In genomic region chr6:87670707-87671106, GRCh38 we compare ENCODE assay signal across 13 cellular contexts. TPM values are rescaled to one million over a fixed set of nuclear protein-coding genes. Genes with fewer than 3 reads are reported as not detected.
DNase-seq lines count a peak whose midpoint lies in the region; ATAC-seq and TF ChIP-seq lines count a peak whose summit lies in the region.
"Had no signal": no experiment of that assay in that cellular context is flagged by ENCODE, and none has a peak within 500 bp of the region (broad histone marks: within the 10 kb centered on the region; RNA-seq: fewer than 3 reads in every experiment).

No MANE protein-coding gene starts in this region.

- peak overlapping the region; percentile 1 to 82 (median 58) for H3K27ac Mint-ChIP-seq in CD4-positive, alpha-beta memory T cell
- peak overlapping the region; percentile 3; the same call in 1 of the 2 replicates for H3K27ac Mint-ChIP-seq in HFFc6
- peak overlapping the region in 3 of 5 experiments; percentile 3 to 65 (median 10) for H3K27ac Mint-ChIP-seq in brain
- peak overlapping the region; percentile 40 to 58 for H3K27ac Mint-ChIP-seq in natural killer cell treated with Interleukin-12 subunit alpha and Interleukin-12 subunit beta and Interleukin-15 and Interleukin-18, amount 100 ng/mL, for 72 hours

- H3K36me3 Mint-ChIP-seq in CD4-positive, alpha-beta memory T cell, result peaks cover 34 to 52% of the 10 kb centered on the region in 2 donors
- peaks cover 45% of the 10 kb centered on the region for H3K36me3 Mint-ChIP-seq in HFFc6 (ENCODE audit: low read depth)
- peaks cover 54% of the 10 kb centered on the region for H3K36me3 Mint-ChIP-seq in brain
- peaks cover 25% of the 10 kb centered on the region for H3K36me3 Mint-ChIP-seq in natural killer cell treated with Interleukin-12 subunit alpha and Interleukin-12 subunit beta and Interleukin-15 and Interleukin-18, amount 100 ng/mL, for 72 hours

- POLR2A ChIA-PET in CD4-positive, alpha-beta memory T cell (lab: Charles Lee; ENCODE audit: partially characterized antibody), result interaction anchor here (0.7 kb wide), 1 partner anchor 17 kb away, joined by 3 read pairs; no protein-coding TSS in a partner anchor

- H3K36me3 ChIP-seq in CD4-positive, alpha-beta memory T cell (ENCODE audit: insufficient read depth, low read length), result peaks cover 8% of the 10 kb centered on the region
- H3K36me3 ChIP-seq in HAP-1 (replicated peaks), result peaks cover 63% of the 10 kb centered on the region

- no peaks in the 10 kb centered on the region for H3K9me3 ChIP-seq in CD4-positive, alpha-beta memory T cell (ENCODE audit: control insufficient read depth in 1 of 2, low read length in 2 of 2)
- no peaks in the 10 kb centered on the region for H3K9me3 ChIP-seq in HAP-1

- H3K4me3 ChIP-seq in CD4-positive, alpha-beta memory T cell (ENCODE audit: low read length in 2 of 2), result no peak overlapping the region
- no peak overlapping the region for H3K4me3 ChIP-seq in HAP-1
- H3K4me3 ChIP-seq: skin epidermis had no signal

- peaks cover 7% of the 10 kb centered on the region for H3K4me1 ChIP-seq in CD4-positive, alpha-beta memory T cell (ENCODE audit: insufficient read depth, low read length)
- H3K4me1 ChIP-seq in HAP-1, result peaks cover 5% of the 10 kb centered on the region; the same call in 1 of the 2 replicates

- in situ Hi-C loops in HAP-1 (cut with MboI; ENCODE audit: low sequenced_read_pairs), result no loop called here

- H3K27ac ChIP-seq in CD4-positive, alpha-beta memory T cell (ENCODE audit: low read depth, low read length), result no peak overlapping the region
- H3K27ac ChIP-seq: C4-2B, skin epidermis had no signal

- no peaks in the 10 kb centered on the region for H3K27me3 ChIP-seq in CD4-positive, alpha-beta memory T cell (ENCODE audit: insufficient read depth, low read length)
- no peaks in the 10 kb centered on the region for H3K27me3 ChIP-seq in HAP-1 (ENCODE audit: low read depth)

- intact Hi-C loops in CD4-positive, alpha-beta memory T cell (cut with micrococcal nuclease), result no loop called here

- H3K9me3 Mint-ChIP-seq in CD4-positive, alpha-beta memory T cell, result no peaks in the 10 kb centered on the region
- H3K9me3 Mint-ChIP-seq in HFFc6 (no peaks in the 10 kb centered on the region), brain (no peaks in the 10 kb centered on the region)
- no peaks in the 10 kb centered on the region for H3K9me3 Mint-ChIP-seq in natural killer cell treated with Interleukin-12 subunit alpha and Interleukin-12 subunit beta and Interleukin-15 and Interleukin-18, amount 100 ng/mL, for 72 hours

- CTCF ChIA-PET in CD4-positive, alpha-beta memory T cell (lab: Charles Lee; ENCODE audit: partially characterized antibody), result interaction anchor here (1.0 kb wide), 1 partner anchor 12 kb away, joined by 3 read pairs; no protein-coding TSS in a partner anchor

- H3K4me1 Mint-ChIP-seq in CD4-positive, alpha-beta memory T cell, result peaks cover 9 to 21% (median 14%) of the 10 kb centered on the region in 4 donors
- H3K4me1 Mint-ChIP-seq in HFFc6 (ENCODE audit: low read depth) (peaks cover 30% of the 10 kb centered on the region), brain (peaks cover 8% of the 10 kb centered on the region)
- H3K4me1 Mint-ChIP-seq in natural killer cell treated with Interleukin-12 subunit alpha and Interleukin-12 subunit beta and Interleukin-15 and Interleukin-18, amount 100 ng/mL, for 72 hours (ENCODE audit: low read depth in 2 of 2), result peaks cover 19 to 22% of the 10 kb centered on the region in 2 donors

- H3K4me3 Mint-ChIP-seq in CD4-positive, alpha-beta memory T cell, result no peak overlapping the region
- H3K4me3 Mint-ChIP-seq in HFFc6, result no peak overlapping the region
- no peak overlapping the region for H3K4me3 Mint-ChIP-seq in brain
- H3K4me3 Mint-ChIP-seq in natural killer cell treated with Interleukin-12 subunit alpha and Interleukin-12 subunit beta and Interleukin-15 and Interleukin-18, amount 100 ng/mL, for 72 hours, result peak overlapping the region; percentile 38

- no peaks in the 10 kb centered on the region for H3K27me3 Mint-ChIP-seq in CD4-positive, alpha-beta memory T cell
- no peaks in the 10 kb centered on the region; the same call in 1 of the 2 replicates for H3K27me3 Mint-ChIP-seq in HFFc6 (ENCODE audit: insufficient read depth)
- H3K27me3 Mint-ChIP-seq in brain, result no peaks in the 10 kb centered on the region
- no peaks in the 10 kb centered on the region for H3K27me3 Mint-ChIP-seq in natural killer cell treated with Interleukin-12 subunit alpha and Interleukin-12 subunit beta and Interleukin-15 and Interleukin-18, amount 100 ng/mL, for 72 hours

- no peak for DNase-seq in CD4-positive, alpha-beta memory T cell
- no peak for DNase-seq in HFFc6
- no peak for DNase-seq in natural killer cell treated with Interleukin-12 subunit alpha and Interleukin-12 subunit beta and Interleukin-15 and Interleukin-18, amount 100 ng/mL, for 72 hours (ENCODE audit: low spot score)
- no peak for DNase-seq in HAP-1 (ENCODE audit: low spot score in 2 of 2)
- DNase-seq in NOMO-1 treated with DMSO at 0.1 percent for 48 hours (lab: John Stamatoyannopoulos, UW; ENCODE audit: unreplicated experiment), result no peak
- no peak for DNase-seq in NCI-H345 treated with DMSO at 0.1 percent for 48 hours (lab: John Stamatoyannopoulos, UW; ENCODE audit: unreplicated experiment)
- DNase-seq in pons (ENCODE audit: low spot score), result no peak
- DNase-seq: NCI-H2029, NCI-H69, substantia nigra had no signal

- TF ChIP-seq CTCF in HFFc6 (IDR thresholded peaks at IDR 0.05) (no peak), brain (conservative IDR thresholded peaks at IDR 0.05) (no peak)

- peak in 1 of 2 donors; percentile 59 for ATAC-seq in natural killer cell treated with Interleukin-12 subunit alpha and Interleukin-12 subunit beta and Interleukin-15 and Interleukin-18, amount 100 ng/mL, for 72 hours

RNA-seq across cellular contexts. Expression of gene AKIRIN2, which starts 31.3 kb away (rescaled TPM):
- total RNA-seq in CD4-positive, alpha-beta memory T cell, result 10 to 100 TPM; 68.6 to 69.8 TPM
- polyA plus RNA-seq in CD4-positive, alpha-beta memory T cell, result 10 to 100 TPM; 49.3 to 51.7 TPM
- 10 to 100 TPM; 47.0 to 63.1 (median 55.8) TPM for total RNA-seq in HFFc6 (2021; fragmentation: NEBNext Ultra II Directional; extraction: Animal tissue kit (Norgen Biotek cat#: 25700))
- 71.7 TPM for polyA plus RNA-seq in brain (ENCODE audit: insufficient read depth, low read depth, low replicate concordance)
- 100 to 1,000 TPM in 1 of 2 donors, 10 to 100 TPM in 1; 78.3 to 101 TPM for total RNA-seq in natural killer cell treated with Interleukin-12 subunit alpha and Interleukin-12 subunit beta and Interleukin-15 and Interleukin-18, amount 100 ng/mL, for 72 hours

Comparison
In these comparisons a context has a peak if more than half of its experiments do, and no peak if none do; other contexts are left out.
1. H3K27ac Mint-ChIP-seq: peak in every context shown above with its lines; median percentile 58 in CD4-positive, alpha-beta memory T cell; 49 in natural killer cell treated with Interleukin-12 subunit alpha and Interleukin-12 subunit beta and Interleukin-15 and Interleukin-18, amount 100 ng/mL, for 72 hours; 10 in brain; 3 in HFFc6.